8 cellular contexts compared by ENCODE assay signal in the genomic region with DNA sequence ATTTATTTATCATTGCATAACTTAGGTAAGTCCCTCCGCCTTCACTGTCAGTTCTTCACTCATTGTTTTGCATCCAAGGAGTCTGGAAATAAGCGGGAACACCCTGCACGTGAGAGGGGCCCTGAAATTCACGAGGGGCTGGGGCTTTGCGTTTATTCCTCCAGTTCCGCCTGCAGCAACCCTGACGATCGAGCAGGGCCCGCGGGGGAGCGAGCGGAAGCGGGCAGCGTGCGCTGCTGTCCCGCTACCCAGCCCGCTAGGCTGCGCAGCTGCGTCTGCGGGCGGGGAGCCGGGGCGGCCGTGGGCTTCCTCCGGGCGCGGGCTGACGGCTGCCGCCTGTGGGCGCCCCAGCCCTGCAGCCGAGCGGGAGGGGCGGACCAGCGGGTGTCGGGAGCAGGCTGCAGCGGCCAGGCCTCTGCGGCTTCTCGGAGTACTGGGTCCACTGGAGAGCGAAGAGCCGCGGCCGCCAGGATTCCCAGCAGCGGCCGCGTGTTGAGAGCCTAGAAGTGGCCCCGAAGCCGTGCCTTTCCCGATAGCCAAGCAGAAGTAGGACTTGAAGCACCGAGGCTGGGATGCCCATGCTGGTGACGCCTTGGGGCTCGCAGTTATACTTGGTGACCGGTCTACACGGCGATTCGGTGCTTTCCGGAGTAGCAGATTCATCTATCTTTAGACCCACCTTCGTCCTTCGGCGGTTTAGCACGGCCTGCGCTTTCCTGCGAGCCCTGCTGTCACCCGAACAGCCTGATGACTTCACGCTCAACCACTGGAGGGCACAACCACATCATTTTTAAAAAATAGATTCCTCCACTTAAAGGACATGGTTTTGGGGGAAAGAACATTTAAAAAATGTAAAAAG. TPM values are rescaled to one million over a fixed set of nuclear protein-coding genes. Genes with fewer than 3 reads are reported as not detected.
DNase-seq lines count a peak whose midpoint lies in the region; ATAC-seq and TF ChIP-seq lines count a peak whose summit lies in the region.

No MANE protein-coding gene starts in this region.

- no peaks in the 10 kb centered on the region for H3K27me3 ChIP-seq in right lobe of liver

- peak overlapping the region in 1 of 3 donors; percentile 34 for H3K27ac ChIP-seq in right lobe of liver

- no peaks in the 10 kb centered on the region for H3K9me3 ChIP-seq in right lobe of liver

- peaks cover 0 to 5% (median 3%) of the 10 kb centered on the region in 4 donors for H3K4me1 ChIP-seq in right lobe of liver

- ATAC-seq in GM18861 (IDR thresholded peaks at IDR 0.05; ENCODE audit: unreplicated experiment), result peak; percentile 73
- ATAC-seq in HG03097 (IDR thresholded peaks at IDR 0.05; ENCODE audit: low FRiP score, unreplicated experiment), result peak; percentile 65
- ATAC-seq in right lobe of liver, result peak; percentile 88 to 95 (median 94)

- intact Hi-C loops in right lobe of liver (cut with DNase I), result loop anchor here in 1 of 2 donors (10.0 kb wide), 1 partner anchor 408 kb away; no protein-coding TSS in a partner anchor

- in situ Hi-C loops in ACHN (cut with HindIII; ENCODE audit: low pct_ligation_motif_present, low pct_unique_long_range_greater_than_20kb, low sequenced_read_pairs), result no loop called here

- H3K36me3 ChIP-seq in right lobe of liver, result no peaks in the 10 kb centered on the region

- peak overlapping the region; percentile 33 to 56 (median 48) for H3K4me3 ChIP-seq in right lobe of liver

- DNase-seq in ACHN (peak; percentile 73), NCI-H446 treated with DMSO at 0.1 percent for 48 hours (lab: John Stamatoyannopoulos, UW) (peak; percentile 14), dermis microvascular lymphatic vessel endothelial cell (ENCODE audit: low read depth in 2 of 2) (peak; percentile 41 to 71), right lobe of liver (peak; percentile 63 to 73 (median 64))
- peak; percentile 32 to 55 for DNase-seq in activated CD4-positive, alpha-beta T cell treated with anti-CD3 and anti-CD28 coated beads, Interleukin-2, amount 50 U/mL, for 24 hours (ENCODE audit: low read depth in 1 of 2, low spot score in 1 of 2)
- DNase-seq in stimulated activated CD4-positive, alpha-beta T cell treated with anti-CD3 and anti-CD28 coated beads, Interleukin-4, amount 100 ng/mL, for 48 hours (ENCODE audit: low read depth in 2 of 2), result peak; percentile 38 to 44

- WGBS in right lobe of liver (ENCODE audit: insufficient coverage, low coverage, low lambda C conversion rate, missing lambda C conversion rate), result 2% methylated on average over 31 of the region's 64 CpGs

- TF ChIP-seq CTCF in right lobe of liver (IDR thresholded peaks at IDR 0.05), result peak; percentile 47 to 54 (median 51)

- no peak for TF ChIP-seq POLR2A in right lobe of liver (IDR thresholded peaks at IDR 0.05)

RNA-seq across cellular contexts. Expression of a gene that starts 32.9 kb away (rescaled TPM):
- 25.8 and 35.0 TPM in 2 replicates for total RNA-seq in dermis microvascular lymphatic vessel endothelial cell
- 1 to 10 TPM; 1.5 to 5.9 (median 3.3) TPM for total RNA-seq in right lobe of liver

Comparison
In these comparisons a context has a peak if more than half of its experiments do, and no peak if none do; other contexts are left out.
1. DNase-seq: peak in every context shown above with its lines; median percentile 73 in ACHN; 64 in right lobe of liver; 56 in dermis microvascular lymphatic vessel endothelial cell; 44 in activated CD4-positive, alpha-beta T cell treated with anti-CD3 and anti-CD28 coated beads, Interleukin-2, amount 50 U/mL, for 24 hours; 41 in stimulated activated CD4-positive, alpha-beta T cell treated with anti-CD3 and anti-CD28 coated beads, Interleukin-4, amount 100 ng/mL, for 48 hours; 14 in NCI-H446 treated with DMSO at 0.1 percent for 48 hours.